Comparison of ENCODE assay signal across 18 cellular contexts in genomic region chr5:134236208-134236761, GRCh38.
"Had no signal": no experiment of that assay in that cellular context is flagged by ENCODE, and none has a peak within 500 bp of the region (broad histone marks: within the 10 kb centered on the region; RNA-seq: fewer than 3 reads in every experiment).

No MANE protein-coding gene starts in this region.

- H3K27me3 ChIP-seq: brain microvascular endothelial cell, hepatocyte, suprapubic skin, transverse colon, vagina had no signal

- H3K4me3 ChIP-seq: coronary artery, hepatocyte, skin epidermis, suprapubic skin, transverse colon, vagina had no signal

- DNase-seq: activated CD4-positive, alpha-beta memory T cell treated with anti-CD3 and anti-CD28 coated beads, Interleukin-2, amount 10 ng/mL, durations not matched to agents 7 days and 5 days; activated CD4-positive, alpha-beta T cell treated with anti-CD3 and anti-CD28 coated beads for 48 hours; activated CD4-positive, CD25-positive, alpha-beta regulatory T cell; activated CD8-positive, alpha-beta memory T cell treated with anti-CD3 and anti-CD28 coated beads, Interleukin-2, amount 10 ng/mL, durations not matched to agents 7 days and 5 days; activated naive CD4-positive, alpha-beta T cell treated with Interleukin-2 at 50 U/mL for 16 hours; activated naive CD8-positive, alpha-beta T cell treated with anti-CD3 and anti-CD28 coated beads, Interleukin-2, amount 50 U/mL, for 24 hours; aorta; brain microvascular endothelial cell; left colon; T1000; transverse colon had no signal

- H3K4me1 ChIP-seq: vagina had no signal

- H2AFZ ChIP-seq: hepatocyte had no signal

- H3K27ac ChIP-seq: brain microvascular endothelial cell, coronary artery, hepatocyte, skin epidermis, suprapubic skin, transverse colon, vagina had no signal

- H3K79me2 ChIP-seq: hepatocyte had no signal

- H3K4me2 ChIP-seq: hepatocyte had no signal

- H3K36me3 ChIP-seq: brain microvascular endothelial cell, suprapubic skin, transverse colon, vagina had no signal

- H3K9me3 ChIP-seq: suprapubic skin, transverse colon, vagina had no signal

- ATAC-seq: activated CD8-positive, alpha-beta memory T cell treated with anti-CD3 and anti-CD28 coated beads, Interleukin-2, amount 10 ng/mL, durations not matched to agents 7 days and 5 days; activated naive CD8-positive, alpha-beta T cell treated with anti-CD3 and anti-CD28 coated beads, Interleukin-2, amount 50 U/mL, for 24 hours; activated T-helper 17 cell treated with anti-CD3 and anti-CD28 coated beads, Interleukin-2, amount 50 U/mL, for 72 hours; left colon; natural killer cell treated with Interleukin-12 subunit alpha and Interleukin-12 subunit beta and Interleukin-15 and Interleukin-18, amount 100 ng/mL, for 72 hours had no signal
